21 cellular contexts compared by ENCODE assay signal in genomic region chr18:38244360-38244940, GRCh38.
DNase-seq lines count a peak whose midpoint lies in the region; ATAC-seq and TF ChIP-seq lines count a peak whose summit lies in the region.
"Had no signal": no experiment of that assay in that cellular context is flagged by ENCODE, and none has a peak within 500 bp of the region (broad histone marks: within the 10 kb centered on the region; RNA-seq: fewer than 3 reads in every experiment).

No MANE protein-coding gene starts in this region.

- H3K4me1 ChIP-seq in tibial nerve = no peaks in the 10 kb centered on the region
- H3K4me1 ChIP-seq: A549, BE2C, BLaER1, Caco-2 had no signal

- DNase-seq in left ventricle myocardium superior (no peak), cardiac septum (ENCODE audit: low spot score) (no peak), G401 (ENCODE audit: low spot score) (peak; percentile 90), cerebellar cortex (ENCODE audit: low spot score) (peak; percentile 88), cerebellum (ENCODE audit: low spot score) (peak; percentile 63), tibial nerve (ENCODE audit: low spot score in 2 of 2) (no peak)
- DNase-seq: AML-193; BE2C; Caco-2; Calu3; CD4-positive, alpha-beta memory T cell; CD4-positive, CD25-positive, alpha-beta regulatory T cell; CD8-positive, alpha-beta memory T cell; DMS79 treated with DMSO at 0.1 percent for 48 hours; GDM1 had no signal

- no peaks in the 10 kb centered on the region for H3K27me3 ChIP-seq in tibial nerve
- H3K27me3 ChIP-seq: BE2C, BLaER1 had no signal

- no peak for TF ChIP-seq EP300 in tibial nerve (IDR thresholded peaks at IDR 0.05)

- ATAC-seq in left ventricle myocardium superior (peak; percentile 38), GM21360 (IDR thresholded peaks at IDR 0.05; ENCODE audit: unreplicated experiment) (no peak), HG03135 (IDR thresholded peaks at IDR 0.05; ENCODE audit: unreplicated experiment) (no peak)
- ATAC-seq: A549, GM12878 had no signal

- in situ Hi-C loops in G401 (cut with HindIII; ENCODE audit: low sequenced_read_pairs) = no loop called here

- no peak for TF ChIP-seq CTCF in tibial nerve (IDR thresholded peaks at IDR 0.05)

- TF ChIP-seq POLR2A in tibial nerve (IDR thresholded peaks at IDR 0.05) = no peak

- H3K27ac ChIP-seq in tibial nerve = no peak overlapping the region
- H3K27ac ChIP-seq: 22Rv1, A549, BLaER1 had no signal

- H3K4me3 ChIP-seq in tibial nerve = no peak overlapping the region
- H3K4me3 ChIP-seq: A549, BLaER1, GM12878 had no signal

- WGBS in tibial nerve, 2 donors = 72 to 79% methylated on average over 4 of the region's 4 CpGs

- H3K9me3 ChIP-seq in tibial nerve = peaks cover 0 to 4% (median 0%) of the 10 kb centered on the region in 4 donors
- H3K9me3 ChIP-seq: A549, BE2C, Caco-2 had no signal

- intact Hi-C loops in left ventricle myocardium superior (cut with micrococcal nuclease) = no loop called here
- intact Hi-C loops in cardiac septum (cut with DNase I) = no loop called here

- no peaks in the 10 kb centered on the region for H3K36me3 ChIP-seq in tibial nerve
- H3K36me3 ChIP-seq: BE2C, BLaER1 had no signal

Comparison
In these comparisons a context has a peak if more than half of its experiments do, and no peak if none do; other contexts are left out.
1. DNase-seq: peak in G401 (single experiment), cerebellar cortex (single experiment) and cerebellum (single experiment); none in left ventricle myocardium superior (single experiment), cardiac septum (single experiment) and tibial nerve (0 of 2).